ENCODE assay signal across 3 cellular contexts in genomic region chr6:69921066-69921465, GRCh38. TPM values are rescaled to one million over a fixed set of nuclear protein-coding genes. Genes with fewer than 3 reads are reported as not detected.
"Had no signal": no experiment of that assay in that cellular context is flagged by ENCODE, and none has a peak within 500 bp of the region (broad histone marks: within the 10 kb centered on the region; RNA-seq: fewer than 3 reads in every experiment).

No MANE protein-coding gene starts in this region.

RNA-seq across cellular contexts. Expression of gene COL19A1, which starts 54.7 kb away (rescaled TPM):
- total RNA-seq: osteocyte, renal cortical epithelial cell, upper lobe of right lung had no signal
